Comparison of ENCODE assay signal across 8 cellular contexts in genomic region chr6:32189742-32190053, GRCh38. TPM values are rescaled to one million over a fixed set of nuclear protein-coding genes. Genes with fewer than 3 reads are reported as not detected.
DNase-seq lines count a peak whose midpoint lies in the region; ATAC-seq and TF ChIP-seq lines count a peak whose summit lies in the region.

No MANE protein-coding gene starts in this region.

- H3K56ac ChIP-seq in mesendoderm (ENCODE audit: low read length): peak overlapping the region; percentile 93

- no CpG with 5 or more reads among the region's 23 CpGs for WGBS in mesendoderm (ENCODE audit: extremely low coverage, insufficient coverage, low lambda C conversion rate)
- 8% methylated on average over 23 of the region's 23 CpGs for WGBS in urinary bladder

- H2BK15ac ChIP-seq in mesendoderm (replicated peaks; ENCODE audit: low read depth): peak overlapping the region; percentile 61

- peak overlapping the region; percentile 94 for H3K9ac ChIP-seq in mesendoderm (ENCODE audit: low read length)

- H2BK120ac ChIP-seq in mesendoderm (ENCODE audit: low read depth, low read length): peak overlapping the region; percentile 69

- no peak for TF ChIP-seq CTCF in chondrocyte (IDR thresholded peaks at IDR 0.05)

- no peak for DNase-seq in activated naive CD4-positive, alpha-beta T cell treated with anti-CD3 and anti-CD28 coated beads, Interleukin-2, amount 50 U/mL, for 16 hours
- DNase-seq in chondrocyte (ENCODE audit: low spot score) (no peak), mesendoderm (no peak), NCI-H187 (lab: John Stamatoyannopoulos, UW) (no peak)

- peak overlapping the region; percentile 99 for H3K18ac ChIP-seq in mesendoderm (ENCODE audit: low read length)

- no peaks in the 10 kb centered on the region for H3K27me3 Mint-ChIP-seq in activated naive CD4-positive, alpha-beta T cell treated with anti-CD3 and anti-CD28 coated beads, Interleukin-2, amount 50 U/mL, for 24 hours
- H3K27me3 Mint-ChIP-seq in chondrocyte (ENCODE audit: low read depth): no peaks in the 10 kb centered on the region

- H3K27ac ChIP-seq in mesendoderm (ENCODE audit: low read depth, low read length): peak overlapping the region; percentile 42
- peak overlapping the region; percentile 81 for H3K27ac ChIP-seq in urinary bladder (ENCODE audit: low read depth)

- peaks cover 13% of the 10 kb centered on the region for H3K36me3 Mint-ChIP-seq in activated naive CD4-positive, alpha-beta T cell treated with anti-CD3 and anti-CD28 coated beads, Interleukin-2, amount 50 U/mL, for 24 hours
- H3K36me3 Mint-ChIP-seq in chondrocyte (ENCODE audit: low read depth): peaks cover 10% of the 10 kb centered on the region

- H3K79me1 ChIP-seq in mesendoderm (ENCODE audit: low read length): peaks cover 12% of the 10 kb centered on the region

- peaks cover 7% of the 10 kb centered on the region for H3K36me3 ChIP-seq in mesendoderm (ENCODE audit: control insufficient read depth, insufficient read depth, low read length)
- H3K36me3 ChIP-seq in urinary bladder (ENCODE audit: insufficient read depth): no peaks in the 10 kb centered on the region

- peak overlapping the region; percentile 99 for H3K4ac ChIP-seq in mesendoderm (ENCODE audit: low read depth, low read length)

- H3K79me2 ChIP-seq in mesendoderm (ENCODE audit: control insufficient read depth, insufficient read depth, low read length): peaks cover 13% of the 10 kb centered on the region

- no peak overlapping the region for H2BK5ac ChIP-seq in mesendoderm (ENCODE audit: low read length)

- no peaks in the 10 kb centered on the region for H3K27me3 ChIP-seq in mesendoderm (ENCODE audit: insufficient read depth, low read length, poor library complexity)

- peak overlapping the region; percentile 78 for H3K27ac Mint-ChIP-seq in activated naive CD4-positive, alpha-beta T cell treated with anti-CD3 and anti-CD28 coated beads, Interleukin-2, amount 50 U/mL, for 24 hours
- H3K27ac Mint-ChIP-seq in chondrocyte (ENCODE audit: unreplicated experiment): peak overlapping the region; percentile 93

- H3K4me1 Mint-ChIP-seq in activated naive CD4-positive, alpha-beta T cell treated with anti-CD3 and anti-CD28 coated beads, Interleukin-2, amount 50 U/mL, for 24 hours: peaks cover 71% of the 10 kb centered on the region
- peaks cover 66% of the 10 kb centered on the region for H3K4me1 Mint-ChIP-seq in chondrocyte (ENCODE audit: low read depth)

- no peak overlapping the region for H4K5ac ChIP-seq in mesendoderm (ENCODE audit: low read length)

- H3K4me3 ChIP-seq in mesendoderm (ENCODE audit: low read length) (peak overlapping the region; percentile 69), urinary bladder (ENCODE audit: low read depth, low read length) (peak overlapping the region; percentile 81)

- H3K4me2 ChIP-seq in mesendoderm (ENCODE audit: low read length): peak overlapping the region; percentile 67

- no peak overlapping the region for H2AK5ac ChIP-seq in mesendoderm (ENCODE audit: low read length)

- H3K4me3 Mint-ChIP-seq in activated naive CD4-positive, alpha-beta T cell treated with anti-CD3 and anti-CD28 coated beads, Interleukin-2, amount 50 U/mL, for 24 hours: peak overlapping the region; percentile 95
- peak overlapping the region; percentile 92 for H3K4me3 Mint-ChIP-seq in chondrocyte (ENCODE audit: unreplicated experiment)

- ATAC-seq in HG02840 (IDR thresholded peaks at IDR 0.05; ENCODE audit: low FRiP score, unreplicated experiment): no peak
- ATAC-seq in GM18520 (IDR thresholded peaks at IDR 0.05; ENCODE audit: unreplicated experiment): no peak

- H3K4me1 ChIP-seq in mesendoderm (ENCODE audit: control insufficient read depth, low read depth, low read length): peaks cover 14% of the 10 kb centered on the region
- H3K4me1 ChIP-seq in urinary bladder (ENCODE audit: insufficient read depth): no peaks in the 10 kb centered on the region

- peak overlapping the region; percentile 24 for H3K23ac ChIP-seq in mesendoderm (ENCODE audit: low read length)

- no peaks in the 10 kb centered on the region for H3K9me3 Mint-ChIP-seq in activated naive CD4-positive, alpha-beta T cell treated with anti-CD3 and anti-CD28 coated beads, Interleukin-2, amount 50 U/mL, for 24 hours
- no peaks in the 10 kb centered on the region for H3K9me3 Mint-ChIP-seq in chondrocyte (ENCODE audit: low read depth)

- H4K8ac ChIP-seq in mesendoderm (ENCODE audit: low read depth, low read length): no peak overlapping the region

RNA-seq across cellular contexts. Expression of gene PBX2, which starts 0.3 kb away (rescaled TPM):
- total RNA-seq in chondrocyte (58.6 to 66.5 TPM (median 66.3 TPM) in 3 replicates), urinary bladder (44.1 TPM)
- 51.4 TPM for polyA plus RNA-seq in mesendoderm (2013, experiment 1 of 2)
- 52.0 TPM for polyA plus RNA-seq in mesendoderm (2013, experiment 2 of 2)
- polyA plus RNA-seq in urinary bladder: 62.2 TPM

RNA-seq across cellular contexts. Expression of gene GPSM3, which starts 2.7 kb away (rescaled TPM):
- 3.6 to 5.6 TPM (median 5.4 TPM) in 3 replicates for total RNA-seq in chondrocyte
- 4.2 TPM for polyA plus RNA-seq in mesendoderm (2013, experiment 1 of 2)
- 5.0 TPM for polyA plus RNA-seq in mesendoderm (2013, experiment 2 of 2)
- 2.2 TPM for total RNA-seq in urinary bladder
- polyA plus RNA-seq in urinary bladder: 12.8 TPM

RNA-seq across cellular contexts. Expression of gene AGER, which starts 5.6 kb away (rescaled TPM):
- 2.6 to 4.9 TPM (median 3.6 TPM) in 3 replicates for total RNA-seq in chondrocyte
- 5.7 TPM for polyA plus RNA-seq in mesendoderm (2013, experiment 1 of 2)
- polyA plus RNA-seq in mesendoderm (2013, experiment 2 of 2): 5.3 TPM
- 1.5 TPM for total RNA-seq in urinary bladder
- 7.6 TPM for polyA plus RNA-seq in urinary bladder

RNA-seq across cellular contexts. Expression of gene RNF5, which starts 11.5 kb away (rescaled TPM):
- total RNA-seq in chondrocyte: 45.2 to 48.0 TPM (median 45.2 TPM) in 3 replicates
- 90.3 TPM for polyA plus RNA-seq in mesendoderm (2013, experiment 1 of 2)
- 86.3 TPM for polyA plus RNA-seq in mesendoderm (2013, experiment 2 of 2)
- total RNA-seq in urinary bladder: 30.1 TPM
- polyA plus RNA-seq in urinary bladder: 102 TPM

RNA-seq across cellular contexts. Expression of gene AGPAT1, which starts 13.8 kb away (rescaled TPM):
- total RNA-seq in chondrocyte: 66.7 to 77.2 TPM (median 67.0 TPM) in 3 replicates
- 55.5 TPM for polyA plus RNA-seq in mesendoderm (2013, experiment 1 of 2)
- 53.7 TPM for polyA plus RNA-seq in mesendoderm (2013, experiment 2 of 2)
- 13.8 TPM for total RNA-seq in urinary bladder
- 93.7 TPM for polyA plus RNA-seq in urinary bladder
